In genomic region chr10:82529064-82529463, GRCh38 we compare ENCODE assay signal across 27 cellular contexts.
"Had no signal": no experiment of that assay in that cellular context is flagged by ENCODE, and none has a peak within 500 bp of the region (broad histone marks: within the 10 kb centered on the region; RNA-seq: fewer than 3 reads in every experiment).

No MANE protein-coding gene starts in this region.

- H3K4me2 ChIP-seq: PC-9 had no signal

- H3K27ac ChIP-seq: ascending aorta, cardiac muscle cell, PC-9, RWPE1, VCaP had no signal

- H3K27me3 ChIP-seq: ascending aorta, cardiac muscle cell had no signal

- DNase-seq: activated CD4-positive, alpha-beta T cell treated with anti-CD3 and anti-CD28 coated beads, Interleukin-2, amount 10 ng/mL, durations not matched to agents 24 days and 14 days; activated CD4-positive, alpha-beta T cell treated with anti-CD3 and anti-CD28 coated beads, Interleukin-2, amount 50 U/mL, for 48 hours; activated CD8-positive, alpha-beta T cell treated with anti-CD3 and anti-CD28 coated beads, Interleukin-2, amount 10 ng/mL, durations not matched to agents 7 days and 5 days; activated gamma-delta T cell; activated naive CD4-positive, alpha-beta T cell treated with Interleukin-2 at 50 U/mL for 16 hours; activated naive CD8-positive, alpha-beta T cell treated with anti-CD3 and anti-CD28 coated beads, Interleukin-2, amount 10 ng/mL, durations not matched to agents 7 days and 5 days; activated T-cell treated with anti-CD3 and anti-CD28 coated beads, Interleukin-2, amount 50 U/mL, for 24 hours; amygdala; NCI-H1092 treated with DMSO at 0.1 percent for 48 hours; NCI-H1436; NCI-H1694; NCI-H2081 treated with DMSO at 0.1 percent for 48 hours; NCI-H2171; NCI-H510A treated with DMSO at 0.1 percent for 48 hours; NCI-H526 treated with DMSO at 0.1 percent for 48 hours; NK-92 treated with Interleukin-12 subunit alpha and Interleukin-12 subunit beta, amount 100 ng/mL, for 24 hours; PC-9; SIG-M5; T-cell; T-helper 2 cell; T-helper 9 cell had no signal

- H3K4me3 ChIP-seq: ascending aorta, cardiac muscle cell, K562, PC-9 had no signal

- FAIRE-seq: K562, RCC 7860 had no signal

- H3K4me1 ChIP-seq: ascending aorta had no signal

- H3K9me3 ChIP-seq: ascending aorta had no signal

- H3K36me3 ChIP-seq: ascending aorta, cardiac muscle cell had no signal

- H2AFZ ChIP-seq: PC-9 had no signal
